ENCODE assay signal across 8 cellular contexts in genomic region chr3:157128771-157129671, GRCh38. TPM values are rescaled to one million over a fixed set of nuclear protein-coding genes. Genes with fewer than 3 reads are reported as not detected.
A peak's percentile ranks its signal among the peaks of the same experiment; 100 is the strongest.
DNase-seq lines count a peak whose midpoint lies in the region; ATAC-seq and TF ChIP-seq lines count a peak whose summit lies in the region.

No MANE protein-coding gene starts in this region.

- H3K27ac ChIP-seq in gastrocnemius medialis: peak overlapping the region; percentile 70 to 86 (median 72)

- peak overlapping the region; percentile 88 for H3K27ac Mint-ChIP-seq in activated T-cell treated with anti-CD3 and anti-CD28 coated beads, Interleukin-2, amount 50 U/mL, for 72 hours

- H3K4me1 ChIP-seq in gastrocnemius medialis: peaks cover 37 to 63% of the 10 kb centered on the region in 2 donors

- H3K27me3 ChIP-seq in gastrocnemius medialis: no peaks in the 10 kb centered on the region

- H3K9me3 ChIP-seq in gastrocnemius medialis: no peaks in the 10 kb centered on the region

- peaks cover 84% of the 10 kb centered on the region for H3K4me1 Mint-ChIP-seq in activated T-cell treated with anti-CD3 and anti-CD28 coated beads, Interleukin-2, amount 50 U/mL, for 72 hours (ENCODE audit: low read depth)

- intact Hi-C loops in cardiac septum (cut with DNase I) (loop anchor here (2.0 kb wide), 1 partner anchor 40 kb away; no protein-coding TSS in a partner anchor), gastrocnemius medialis (cut with DNase I; ENCODE audit: low total_unique reads) (no loop called here)

- no peak for TF ChIP-seq CTCF in gastrocnemius medialis (IDR thresholded peaks at IDR 0.05 in 4 of 5, conservative IDR thresholded peaks at IDR 0.05 in 1 of 5)

- ATAC-seq in GM18868 (IDR thresholded peaks at IDR 0.05; ENCODE audit: unreplicated experiment): peak; percentile 10
- ATAC-seq in HG03565 (IDR thresholded peaks at IDR 0.05; ENCODE audit: unreplicated experiment): peak; percentile 5
- peak; percentile 16 to 27 for ATAC-seq in activated T-cell treated with anti-CD3 and anti-CD28 coated beads, Interleukin-2, amount 50 U/mL, for 72 hours (replicated peaks in 1 of 2)
- no peak for ATAC-seq in gastrocnemius medialis
- ATAC-seq in HG03095 (IDR thresholded peaks at IDR 0.05; ENCODE audit: unreplicated experiment): no peak

- H3K36me3 ChIP-seq in gastrocnemius medialis: no peaks in the 10 kb centered on the region

- no peak for TF ChIP-seq POLR2A in gastrocnemius medialis (IDR thresholded peaks at IDR 0.05)

- in situ Hi-C loops in gastrocnemius medialis (cut with MboI; ENCODE audit: low sequenced_read_pairs in 4 of 4): no loop called here

- no peak overlapping the region for H3K4me3 ChIP-seq in gastrocnemius medialis

- H3K4me3 Mint-ChIP-seq in activated T-cell treated with anti-CD3 and anti-CD28 coated beads, Interleukin-2, amount 50 U/mL, for 72 hours: peak overlapping the region; percentile 69 to 80

- peak; percentile 68 to 70 for DNase-seq in activated T-cell treated with anti-CD3 and anti-CD28 coated beads, Interleukin-2, amount 50 U/mL, for 72 hours
- DNase-seq in cardiac septum (ENCODE audit: low spot score) (peak; percentile 81), gastrocnemius medialis (no peak), UCSD-AML1 (lab: John Stamatoyannopoulos, UW; ENCODE audit: unreplicated experiment) (no peak), RPMI8226 (no peak)

- H3K27me3 Mint-ChIP-seq in activated T-cell treated with anti-CD3 and anti-CD28 coated beads, Interleukin-2, amount 50 U/mL, for 72 hours (ENCODE audit: low read depth): no peaks in the 10 kb centered on the region

- H3K9me3 Mint-ChIP-seq in activated T-cell treated with anti-CD3 and anti-CD28 coated beads, Interleukin-2, amount 50 U/mL, for 72 hours: no peaks in the 10 kb centered on the region

- H3K36me3 Mint-ChIP-seq in activated T-cell treated with anti-CD3 and anti-CD28 coated beads, Interleukin-2, amount 50 U/mL, for 72 hours (ENCODE audit: insufficient read depth in 2 of 2): no peaks in the 10 kb centered on the region

RNA-seq across cellular contexts. Expression of gene CCNL1, which starts 30.9 kb away (rescaled TPM):
- 100 to 1,000 TPM; 248 to 315 TPM for total RNA-seq in activated T-cell treated with anti-CD3 and anti-CD28 coated beads, Interleukin-2, amount 50 U/mL, for 72 hours
- total RNA-seq in cardiac septum: 41.7 TPM
- total RNA-seq in gastrocnemius medialis: 100 to 1,000 TPM in 1 of 4 donors, 10 to 100 TPM in 3; 34.3 to 110 (median 41.3) TPM

Comparison
In these comparisons a context has a peak if more than half of its experiments do, and no peak if none do; other contexts are left out.
1. ATAC-seq: peak in GM18868 (single experiment), HG03565 (single experiment) and activated T-cell treated with anti-CD3 and anti-CD28 coated beads, Interleukin-2, amount 50 U/mL, for 72 hours (2 of 2); none in gastrocnemius medialis (0 of 2) and HG03095 (single experiment).
2. DNase-seq: peak in activated T-cell treated with anti-CD3 and anti-CD28 coated beads, Interleukin-2, amount 50 U/mL, for 72 hours (2 of 2) and cardiac septum (single experiment); none in gastrocnemius medialis (0 of 2), UCSD-AML1 (single experiment) and RPMI8226 (single experiment).